7 cellular contexts compared by ENCODE assay signal in genomic region chr6:5143625-5144311, GRCh38. TPM values are rescaled to one million over a fixed set of nuclear protein-coding genes. Genes with fewer than 3 reads are reported as not detected.
DNase-seq lines count a peak whose midpoint lies in the region; ATAC-seq and TF ChIP-seq lines count a peak whose summit lies in the region.

No MANE protein-coding gene starts in this region.

- ATAC-seq in GM18517 (IDR thresholded peaks at IDR 0.05; ENCODE audit: unreplicated experiment), result peak; percentile 62

- TF ChIP-seq CTCF in fibroblast of the aortic adventitia (IDR thresholded peaks at IDR 0.05; ENCODE audit: insufficient read depth, low read length), result peak; percentile 87

- H3K4me3 ChIP-seq in MG63 (no peak overlapping the region), fibroblast of the aortic adventitia (ENCODE audit: low read depth, low read length) (no peak overlapping the region)

- H3K36me3 ChIP-seq in MG63, result no peaks in the 10 kb centered on the region

- H3K27me3 ChIP-seq in MG63, result no peaks in the 10 kb centered on the region

- peak; percentile 51 for DNase-seq in MG63
- peak; percentile 69 for DNase-seq in RPMI7951 (ENCODE audit: low read depth)
- peak; percentile 63 for DNase-seq in activated T-helper 1 cell treated with Interleukin-2 at 50 U/mL for 16 hours (ENCODE audit: low read depth)
- DNase-seq in fibroblast of the aortic adventitia (ENCODE audit: low read depth), result peak; percentile 87
- DNase-seq in non-pigmented ciliary epithelial cell (ENCODE audit: low read depth), result peak; percentile 36
- peak; percentile 68 for DNase-seq in stromal cell of bone marrow (ENCODE audit: low read depth)

- no peaks in the 10 kb centered on the region for H3K9me3 ChIP-seq in MG63

RNA-seq across cellular contexts. Expression of gene PPP1R3G, which starts 58.6 kb away (rescaled TPM):
- 0.16 TPM in 1 of 2 replicates, not detected in the other for total RNA-seq in MG63 (2014; rRNA removed; shearing (Covaris generic); ENCODE audit: low replicate concordance)
- total RNA-seq in RPMI7951 (2014; rRNA removed; shearing (Covaris generic)), result 0.60 and 2.0 TPM in 2 replicates
- total RNA-seq in fibroblast of the aortic adventitia (ENCODE audit: low replicate concordance), result 3.8 and 10.1 TPM in 2 replicates

Comparison
In these comparisons a context has a peak if more than half of its experiments do, and no peak if none do; other contexts are left out.
1. DNase-seq: peak in every context shown above with its lines; median percentile 87 in fibroblast of the aortic adventitia; 69 in RPMI7951; 68 in stromal cell of bone marrow; 63 in activated T-helper 1 cell treated with Interleukin-2 at 50 U/mL for 16 hours; 51 in MG63; 36 in non-pigmented ciliary epithelial cell.